ENCODE assay signal across 1 cellular context in genomic region chr1:54345116-54345515, GRCh38.
TF ChIP-seq lines count a peak whose summit lies in the region.

No MANE protein-coding gene starts in this region.

TF ChIP-seq in GM23338, 12 proteins besides CTCF, POLR2A, EP300 and RAD21 (continued from another document):
- TF ChIP-seq REST (IDR thresholded peaks at IDR 0.05; ENCODE audit: unreplicated experiment) (no peak), ETS1 (IDR thresholded peaks at IDR 0.05) (no peak)
- TF ChIP-seq, protein P1, sequence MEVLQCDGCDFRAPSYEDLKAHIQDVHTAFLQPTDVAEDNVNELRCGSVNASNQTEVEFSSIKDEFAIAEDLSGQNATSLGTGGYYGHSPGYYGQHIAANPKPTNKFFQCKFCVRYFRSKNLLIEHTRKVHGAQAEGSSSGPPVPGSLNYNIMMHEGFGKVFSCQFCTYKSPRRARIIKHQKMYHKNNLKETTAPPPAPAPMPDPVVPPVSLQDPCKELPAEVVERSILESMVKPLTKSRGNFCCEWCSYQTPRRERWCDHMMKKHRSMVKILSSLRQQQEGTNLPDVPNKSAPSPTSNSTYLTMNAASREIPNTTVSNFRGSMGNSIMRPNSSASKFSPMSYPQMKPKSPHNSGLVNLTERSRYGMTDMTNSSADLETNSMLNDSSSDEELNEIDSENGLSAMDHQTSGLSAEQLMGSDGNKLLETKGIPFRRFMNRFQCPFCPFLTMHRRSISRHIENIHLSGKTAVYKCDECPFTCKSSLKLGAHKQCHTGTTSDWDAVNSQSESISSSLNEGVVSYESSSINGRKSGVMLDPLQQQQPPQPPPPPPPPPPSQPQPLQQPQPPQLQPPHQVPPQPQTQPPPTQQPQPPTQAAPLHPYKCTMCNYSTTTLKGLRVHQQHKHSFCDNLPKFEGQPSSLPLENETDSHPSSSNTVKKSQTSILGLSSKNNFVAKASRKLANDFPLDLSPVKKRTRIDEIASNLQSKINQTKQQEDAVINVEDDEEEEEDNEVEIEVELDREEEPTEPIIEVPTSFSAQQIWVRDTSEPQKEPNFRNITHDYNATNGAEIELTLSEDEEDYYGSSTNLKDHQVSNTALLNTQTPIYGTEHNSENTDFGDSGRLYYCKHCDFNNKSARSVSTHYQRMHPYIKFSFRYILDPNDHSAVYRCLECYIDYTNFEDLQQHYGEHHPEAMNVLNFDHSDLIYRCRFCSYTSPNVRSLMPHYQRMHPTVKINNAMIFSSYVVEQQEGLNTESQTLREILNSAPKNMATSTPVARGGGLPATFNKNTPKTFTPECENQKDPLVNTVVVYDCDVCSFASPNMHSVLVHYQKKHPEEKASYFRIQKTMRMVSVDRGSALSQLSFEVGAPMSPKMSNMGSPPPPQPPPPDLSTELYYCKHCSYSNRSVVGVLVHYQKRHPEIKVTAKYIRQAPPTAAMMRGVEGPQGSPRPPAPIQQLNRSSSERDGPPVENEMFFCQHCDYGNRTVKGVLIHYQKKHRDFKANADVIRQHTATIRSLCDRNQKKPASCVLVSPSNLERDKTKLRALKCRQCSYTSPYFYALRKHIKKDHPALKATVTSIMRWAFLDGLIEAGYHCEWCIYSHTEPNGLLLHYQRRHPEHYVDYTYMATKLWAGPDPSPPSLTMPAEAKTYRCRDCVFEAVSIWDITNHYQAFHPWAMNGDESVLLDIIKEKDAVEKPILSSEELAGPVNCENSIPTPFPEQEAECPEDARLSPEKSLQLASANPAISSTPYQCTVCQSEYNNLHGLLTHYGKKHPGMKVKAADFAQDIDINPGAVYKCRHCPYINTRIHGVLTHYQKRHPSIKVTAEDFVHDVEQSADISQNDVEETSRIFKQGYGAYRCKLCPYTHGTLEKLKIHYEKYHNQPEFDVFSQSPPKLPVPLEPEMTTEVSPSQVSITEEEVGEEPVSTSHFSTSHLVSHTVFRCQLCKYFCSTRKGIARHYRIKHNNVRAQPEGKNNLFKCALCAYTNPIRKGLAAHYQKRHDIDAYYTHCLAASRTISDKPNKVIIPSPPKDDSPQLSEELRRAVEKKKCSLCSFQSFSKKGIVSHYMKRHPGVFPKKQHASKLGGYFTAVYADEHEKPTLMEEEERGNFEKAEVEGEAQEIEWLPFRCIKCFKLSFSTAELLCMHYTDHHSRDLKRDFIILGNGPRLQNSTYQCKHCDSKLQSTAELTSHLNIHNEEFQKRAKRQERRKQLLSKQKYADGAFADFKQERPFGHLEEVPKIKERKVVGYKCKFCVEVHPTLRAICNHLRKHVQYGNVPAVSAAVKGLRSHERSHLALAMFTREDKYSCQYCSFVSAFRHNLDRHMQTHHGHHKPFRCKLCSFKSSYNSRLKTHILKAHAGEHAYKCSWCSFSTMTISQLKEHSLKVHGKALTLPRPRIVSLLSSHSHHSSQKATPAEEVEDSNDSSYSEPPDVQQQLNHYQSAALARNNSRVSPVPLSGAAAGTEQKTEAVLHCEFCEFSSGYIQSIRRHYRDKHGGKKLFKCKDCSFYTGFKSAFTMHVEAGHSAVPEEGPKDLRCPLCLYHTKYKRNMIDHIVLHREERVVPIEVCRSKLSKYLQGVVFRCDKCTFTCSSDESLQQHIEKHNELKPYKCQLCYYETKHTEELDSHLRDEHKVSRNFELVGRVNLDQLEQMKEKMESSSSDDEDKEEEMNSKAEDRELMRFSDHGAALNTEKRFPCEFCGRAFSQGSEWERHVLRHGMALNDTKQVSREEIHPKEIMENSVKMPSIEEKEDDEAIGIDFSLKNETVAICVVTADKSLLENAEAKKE (CRISPR knock-in tag; IDR thresholded peaks at IDR 0.05) = no peak
